Comparison of ENCODE assay signal across 14 cellular contexts in genomic region chr4:6071959-6072720, GRCh38. TPM values are rescaled to one million over a fixed set of nuclear protein-coding genes. Genes with fewer than 3 reads are reported as not detected.
DNase-seq lines count a peak whose midpoint lies in the region; ATAC-seq and TF ChIP-seq lines count a peak whose summit lies in the region.
"Had no signal": no experiment of that assay in that cellular context is flagged by ENCODE, and none has a peak within 500 bp of the region (broad histone marks: within the 10 kb centered on the region; RNA-seq: fewer than 3 reads in every experiment).

No MANE protein-coding gene starts in this region.

- H3K27me3 ChIP-seq in SK-N-SH (ENCODE audit: insufficient read depth): no peaks in the 10 kb centered on the region
- no peaks in the 10 kb centered on the region for H3K27me3 ChIP-seq in thyroid gland
- H3K27me3 ChIP-seq in tibial artery: peaks cover 0 to 12% of the 10 kb centered on the region in 2 donors
- H3K27me3 ChIP-seq: gastrocnemius medialis had no signal

- H3K9me3 ChIP-seq in SK-N-SH (no peaks in the 10 kb centered on the region), thyroid gland (no peaks in the 10 kb centered on the region), tibial artery (no peaks in the 10 kb centered on the region)
- H3K9me3 ChIP-seq: gastrocnemius medialis had no signal

- no peak for TF ChIP-seq RAD21 in SK-N-SH (IDR thresholded peaks at IDR 0.05; ENCODE audit: low read length)

- no peak overlapping the region for H2AFZ ChIP-seq in SK-N-SH (ENCODE audit: low read depth)

- H3K27ac ChIP-seq in SK-N-SH (ENCODE audit: low read depth in 2 of 2, low read length in 1 of 2): no peak overlapping the region; a peak in 1 of 4 replicates
- peak overlapping the region; percentile 86 to 91 (median 88) for H3K27ac ChIP-seq in thyroid gland
- no peak overlapping the region for H3K27ac ChIP-seq in tibial artery
- H3K27ac ChIP-seq: gastrocnemius medialis had no signal

- intact Hi-C loops in thyroid gland (cut with DNase I): no loop called here
- intact Hi-C loops in tibial artery (cut with DNase I; ENCODE audit: low total_unique reads): no loop called here
- intact Hi-C loops in lower leg skin (cut with DNase I; ENCODE audit: low total_unique reads): no loop called here

- no peak for TF ChIP-seq EP300 in SK-N-SH (IDR thresholded peaks at IDR 0.05; ENCODE audit: borderline replicate concordance in 1 of 2, low read depth in 1 of 2, low read length in 1 of 2)

- no peaks in the 10 kb centered on the region for H3F3A ChIP-seq in SK-N-SH (replicated peaks; ENCODE audit: insufficient read depth)

- H3K4me3 ChIP-seq in SK-N-SH (ENCODE audit: low read depth in 2 of 2, low read length in 1 of 2): no peak overlapping the region
- no peak overlapping the region for H3K4me3 ChIP-seq in thyroid gland (replicated peaks in 1 of 3)
- no peak overlapping the region for H3K4me3 ChIP-seq in tibial artery
- H3K4me3 ChIP-seq in lower leg skin (ENCODE audit: low read depth, poor library complexity, severe bottlenecking): no peak overlapping the region
- H3K4me3 ChIP-seq: gastrocnemius medialis had no signal

- POLR2A ChIA-PET in SK-N-SH (lab: Yijun Ruan, JAX): no interaction called here

- no peak overlapping the region for H3K4me2 ChIP-seq in SK-N-SH

- CTCF ChIA-PET in SK-N-SH (lab: Yijun Ruan, JAX): interaction anchor here (0.9 to 2.4 kb wide), 5 partner anchors 15 to 178 kb away, joined by 3 to 11 read pairs (median 9); no protein-coding TSS in a partner anchor

- H4K20me1 ChIP-seq in SK-N-SH (ENCODE audit: insufficient read depth): no peaks in the 10 kb centered on the region

- 19% methylated on average over 8 of the region's 8 CpGs for WGBS in SK-N-SH (ENCODE audit: low lambda C conversion rate)
- WGBS in thyroid gland, 2 donors: 17 to 33% methylated on average over 8 of the region's 8 CpGs
- WGBS in lower leg skin, 2 donors: 46 to 53% methylated on average over 8 of the region's 8 CpGs

- H3K9me2 ChIP-seq in SK-N-SH: no peaks in the 10 kb centered on the region

- no peaks in the 10 kb centered on the region for H3K36me3 ChIP-seq in SK-N-SH (replicated peaks in 1 of 2; ENCODE audit: control insufficient read depth in 1 of 2, insufficient read depth in 2 of 2, low read length in 1 of 2)
- H3K36me3 ChIP-seq in thyroid gland: no peaks in the 10 kb centered on the region
- no peaks in the 10 kb centered on the region for H3K36me3 ChIP-seq in tibial artery
- H3K36me3 ChIP-seq: gastrocnemius medialis had no signal

- TF ChIP-seq POLR2A in thyroid gland (IDR thresholded peaks at IDR 0.05) (peak in 1 of 2 donors; percentile 64), lower leg skin (IDR thresholded peaks at IDR 0.05) (no peak)

- H3K9ac ChIP-seq in SK-N-SH: no peak overlapping the region

- DNase-seq in SK-N-SH (peak; percentile 46), NCI-H774 (lab: John Stamatoyannopoulos, UW) (peak; percentile 47), left kidney (ENCODE audit: low read depth, low spot score) (peak; percentile 82), thyroid gland (peak; percentile 100), tibial artery (no peak), HuH-7.5 (ENCODE audit: low spot score) (no peak), lower leg skin (ENCODE audit: low spot score in 2 of 2) (no peak)
- DNase-seq: activated CD4-positive, alpha-beta T cell treated with anti-CD3 and anti-CD28 coated beads for 4 hours; activated T-cell treated with anti-CD3 and anti-CD28 coated beads, Interleukin-2, amount 50 U/mL, for 48 hours; effector CD4-positive, alpha-beta T cell; gastrocnemius medialis; left colon; T-helper 1 cell had no signal

- TF ChIP-seq CTCF in SK-N-SH (IDR thresholded peaks at IDR 0.05): no peak
- no peak for TF ChIP-seq CTCF in thyroid gland (IDR thresholded peaks at IDR 0.05)
- no peak for TF ChIP-seq CTCF in tibial artery (IDR thresholded peaks at IDR 0.05)
- TF ChIP-seq CTCF in lower leg skin (IDR thresholded peaks at IDR 0.05): no peak

- H3K79me2 ChIP-seq in SK-N-SH (ENCODE audit: insufficient read depth): no peaks in the 10 kb centered on the region

- peaks cover 0 to 11% of the 10 kb centered on the region in 2 experiments; a peak in 1 of 4 replicates for H3K4me1 ChIP-seq in SK-N-SH (ENCODE audit: control insufficient read depth in 1 of 2, insufficient read depth in 2 of 2, low read depth in 1 of 2, low read length in 1 of 2)
- peaks cover 20 to 37% of the 10 kb centered on the region in 2 donors for H3K4me1 ChIP-seq in thyroid gland
- no peaks in the 10 kb centered on the region for H3K4me1 ChIP-seq in tibial artery
- H3K4me1 ChIP-seq: gastrocnemius medialis had no signal

- no peak for ATAC-seq in SK-N-SH treated with all-trans-retinoic acid at 6 μM for 48 hours
- ATAC-seq: gastrocnemius medialis, left colon had no signal

TF ChIP-seq in SK-N-SH, 30 proteins besides CTCF, POLR2A, EP300 and RAD21 (continues in another document):
- no peak for TF ChIP-seq SMC3 (IDR thresholded peaks at IDR 0.05; ENCODE audit: low read depth, low read length)
- TF ChIP-seq REST (IDR thresholded peaks at IDR 0.05; ENCODE audit: low read depth, low read length): no peak
- no peak for TF ChIP-seq CHD2 (IDR thresholded peaks at IDR 0.05; ENCODE audit: low read length, partially characterized antibody)
- TF ChIP-seq TEAD4 (IDR thresholded peaks at IDR 0.05; ENCODE audit: borderline replicate concordance, insufficient read depth): no peak

TF ChIP-seq in SK-N-SH treated with all-trans-retinoic acid at 6 μM for 48 hours, 23 proteins besides CTCF, POLR2A, EP300 and RAD21:
- TF ChIP-seq SNAI2 (CRISPR knock-in tag; IDR thresholded peaks at IDR 0.05) (no peak), ZFP3 (CRISPR knock-in tag; IDR thresholded peaks at IDR 0.05) (no peak), POU6F1 (CRISPR knock-in tag; IDR thresholded peaks at IDR 0.05; ENCODE audit: borderline replicate concordance, low read depth) (no peak), TOX (CRISPR knock-in tag; IDR thresholded peaks at IDR 0.05; ENCODE audit: borderline replicate concordance) (no peak), ZNF70 (CRISPR knock-in tag; IDR thresholded peaks at IDR 0.05) (no peak), GLIS3 (CRISPR knock-in tag; IDR thresholded peaks at IDR 0.05) (no peak), CREB5 (CRISPR knock-in tag; IDR thresholded peaks at IDR 0.05; ENCODE audit: low read depth) (no peak), TSHZ2 (CRISPR knock-in tag; IDR thresholded peaks at IDR 0.05) (no peak), ISL1 (CRISPR knock-in tag; IDR thresholded peaks at IDR 0.05) (no peak), ZNF565 (CRISPR knock-in tag; conservative IDR thresholded peaks at IDR 0.05; ENCODE audit: low read depth) (no peak)

RNA-seq across cellular contexts. Expression of gene C4orf50, which starts 53.9 kb away (rescaled TPM):
- polyA plus RNA-seq in SK-N-SH (2012; rRNA removed): under 0.01 and 0.03 TPM in 2 replicates
- polyA plus RNA-seq in SK-N-SH (2012; cell fraction: cytosol; rRNA removed): 0.01 and 0.03 TPM in 2 replicates
- polyA plus RNA-seq in SK-N-SH (2012; cell fraction: nucleus; rRNA removed): 0.04 and 0.05 TPM in 2 replicates
- total RNA-seq in thyroid gland: under 1 TPM in 3 of 4 donors, not detected in 1; 0.11 to 0.15 (median 0.13) TPM
- total RNA-seq in lower leg skin: not detected

Comparison
In these comparisons a context has a peak if more than half of its experiments do, and no peak if none do; other contexts are left out.
1. DNase-seq: peak in SK-N-SH (single experiment), NCI-H774 (single experiment), left kidney (single experiment) and thyroid gland (2 of 2); none in tibial artery (0 of 2), HuH-7.5 (single experiment) and lower leg skin (0 of 2).
2. H3K27ac ChIP-seq: peak in thyroid gland (3 of 3); none in SK-N-SH (0 of 2) and tibial artery (0 of 2).